Comparison of ENCODE assay signal across 8 cellular contexts in genomic region chr15:64634020-64634419, GRCh38.
A peak's percentile ranks its signal among the peaks of the same experiment; 100 is the strongest.
DNase-seq lines count a peak whose midpoint lies in the region; ATAC-seq and TF ChIP-seq lines count a peak whose summit lies in the region.

No MANE protein-coding gene starts in this region.

- peaks cover 0 to 6% (median 0%) of the 10 kb centered on the region in 3 experiments for H3K9me3 ChIP-seq in naive thymus-derived CD4-positive, alpha-beta T cell (ENCODE audit: control insufficient read depth in 2 of 3, low read length in 3 of 3)
- H3K9me3 ChIP-seq in ascending aorta, result peaks cover 0 to 5% of the 10 kb centered on the region in 2 donors

- peaks cover 47 to 86% (median 71%) of the 10 kb centered on the region in 7 donors for H3K4me1 Mint-ChIP-seq in naive thymus-derived CD4-positive, alpha-beta T cell

- H3K9ac ChIP-seq in KMS-11, result peak overlapping the region; percentile 54; the same call in 1 of the 2 replicates

- H3K4me3 Mint-ChIP-seq in naive thymus-derived CD4-positive, alpha-beta T cell, result peak overlapping the region; percentile 48 to 74 (median 68)

- peaks cover 0 to 16% (median 5%) of the 10 kb centered on the region in 11 donors for H3K9me3 Mint-ChIP-seq in naive thymus-derived CD4-positive, alpha-beta T cell

- H3K27ac Mint-ChIP-seq in naive thymus-derived CD4-positive, alpha-beta T cell, result peak overlapping the region; percentile 37 to 87 (median 82)

- DNase-seq in GM12864 (ENCODE audit: low read depth) (peak; percentile 64), ascending aorta (ENCODE audit: low spot score in 2 of 2) (no peak), foreskin melanocyte (no peak), midbrain (lab: John Stamatoyannopoulos, UW) (no peak)
- DNase-seq in activated T-cell treated with anti-CD3 and anti-CD28 coated beads, Interleukin-2, amount 50 U/mL, for 48 hours, result peak; percentile 43 to 51
- DNase-seq in naive thymus-derived CD4-positive, alpha-beta T cell, result peak in 4 of 9 donors; percentile 18 to 38 (median 30)

- CTCF ChIA-PET in naive thymus-derived CD4-positive, alpha-beta T cell (lab: Charles Lee), result interaction anchor here (0.6 to 2.4 kb wide), 7 partner anchors 14 to 230 kb away, joined by 3 to 10 read pairs (median 4); no protein-coding TSS in a partner anchor

- H3K36me3 Mint-ChIP-seq in naive thymus-derived CD4-positive, alpha-beta T cell, result peaks cover 0 to 29% (median 24%) of the 10 kb centered on the region in 5 donors

- TF ChIP-seq CTCF in GM12864 (IDR thresholded peaks at IDR 0.05; ENCODE audit: low read depth, low read length, missing control alignments) (no peak), KMS-11 (conservative IDR thresholded peaks at IDR 0.05; ENCODE audit: low read depth, low read length) (no peak), ascending aorta (IDR thresholded peaks at IDR 0.05) (no peak)

- peaks cover 87% of the 10 kb centered on the region for H3K79me2 ChIP-seq in KMS-11 (ENCODE audit: insufficient read depth, low read depth)

- POLR2A ChIA-PET in naive thymus-derived CD4-positive, alpha-beta T cell (lab: Charles Lee), result interaction anchor here (0.5 to 2.3 kb wide), 11 partner anchors 9 to 99 kb away, joined by 3 to 6 read pairs (median 3); no protein-coding TSS in a partner anchor

- H3K4me3 ChIP-seq in GM12864 (ENCODE audit: low read depth, low read length) (no peak overlapping the region; the same call in 1 of the 2 replicates), KMS-11 (IDR thresholded peaks at IDR 0.05; ENCODE audit: insufficient read depth, low read depth, low read length) (no peak overlapping the region), ascending aorta (no peak overlapping the region)
- peak overlapping the region; percentile 5 for H3K4me3 ChIP-seq in naive thymus-derived CD4-positive, alpha-beta T cell (ENCODE audit: low read length)

- peak overlapping the region; percentile 74 for H3K4me2 ChIP-seq in KMS-11

- H3K4me1 ChIP-seq in KMS-11 (ENCODE audit: low read depth, poor library complexity, severe bottlenecking), result peaks cover 99% of the 10 kb centered on the region
- peaks cover 42 to 60% of the 10 kb centered on the region in 2 donors for H3K4me1 ChIP-seq in naive thymus-derived CD4-positive, alpha-beta T cell (ENCODE audit: control insufficient read depth in 2 of 2, insufficient read depth in 2 of 2, low read length in 2 of 2)
- H3K4me1 ChIP-seq in ascending aorta, result peaks cover 4 to 12% of the 10 kb centered on the region in 2 donors

- no peaks in the 10 kb centered on the region for H3K27me3 ChIP-seq in KMS-11 (ENCODE audit: insufficient read depth, low read depth)
- no peaks in the 10 kb centered on the region for H3K27me3 ChIP-seq in naive thymus-derived CD4-positive, alpha-beta T cell (ENCODE audit: control insufficient read depth in 2 of 2, insufficient read depth in 2 of 2, low read length in 2 of 2)
- no peaks in the 10 kb centered on the region for H3K27me3 ChIP-seq in ascending aorta

- ATAC-seq in GM21515 (IDR thresholded peaks at IDR 0.05; ENCODE audit: unreplicated experiment), result peak; percentile 64
- ATAC-seq in naive thymus-derived CD4-positive, alpha-beta T cell, result peak; percentile 85

- no peaks in the 10 kb centered on the region for H3K27me3 Mint-ChIP-seq in naive thymus-derived CD4-positive, alpha-beta T cell

- no peaks in the 10 kb centered on the region for H4K20me1 ChIP-seq in KMS-11 (ENCODE audit: insufficient read depth)

- H3K27ac ChIP-seq in KMS-11 (peak overlapping the region; percentile 87), ascending aorta (no peak overlapping the region)
- H3K27ac ChIP-seq in naive thymus-derived CD4-positive, alpha-beta T cell (ENCODE audit: low read depth, low read length), result peak overlapping the region; percentile 47

- H2AFZ ChIP-seq in KMS-11 (ENCODE audit: low read depth), result no peak overlapping the region

- no peaks in the 10 kb centered on the region for H3K36me3 ChIP-seq in KMS-11 (ENCODE audit: insufficient read depth)
- peaks cover 0 to 8% (median 3%) of the 10 kb centered on the region in 3 experiments for H3K36me3 ChIP-seq in naive thymus-derived CD4-positive, alpha-beta T cell (ENCODE audit: control insufficient read depth in 2 of 3, insufficient read depth in 3 of 3, low read length in 3 of 3)
- H3K36me3 ChIP-seq in ascending aorta, result no peaks in the 10 kb centered on the region

- intact Hi-C loops in naive thymus-derived CD4-positive, alpha-beta T cell (cut with micrococcal nuclease), result loop anchor here (1.0 to 5.0 kb wide), 5 partner anchors 10 to 172 kb away; partner anchors contain the start of gene ZNF609 (in 1 of the 2)
- intact Hi-C loops in ascending aorta (cut with DNase I), result no loop called here

Comparison
In these comparisons a context has a peak if more than half of its experiments do, and no peak if none do; other contexts are left out.
1. DNase-seq: peak in GM12864 (single experiment) and activated T-cell treated with anti-CD3 and anti-CD28 coated beads, Interleukin-2, amount 50 U/mL, for 48 hours (2 of 2); none in ascending aorta (0 of 2), foreskin melanocyte (single experiment) and midbrain (single experiment).
2. H3K27ac ChIP-seq: peak in KMS-11 (single experiment) and naive thymus-derived CD4-positive, alpha-beta T cell (single experiment); none in ascending aorta (0 of 2).